ENCODE assay signal across 16 cellular contexts in genomic region chr3:1092061-1092460, GRCh38. TPM values are rescaled to one million over a fixed set of nuclear protein-coding genes. Genes with fewer than 3 reads are reported as not detected.
"Had no signal": no experiment of that assay in that cellular context is flagged by ENCODE, and none has a peak within 500 bp of the region (broad histone marks: within the 10 kb centered on the region; RNA-seq: fewer than 3 reads in every experiment).

No MANE protein-coding gene starts in this region.

- H3K4me3 ChIP-seq: cardiac muscle cell, coronary artery, heart left ventricle, psoas muscle, sigmoid colon, thoracic aorta, uterus had no signal

- H3K9me3 ChIP-seq: psoas muscle, sigmoid colon, thoracic aorta, uterus had no signal

- H3K27me3 Mint-ChIP-seq: activated CD8-positive, alpha-beta memory T cell treated with anti-CD3 and anti-CD28 coated beads, Interleukin-2, amount 10 ng/mL, durations not matched to agents 7 days and 5 days; activated naive CD8-positive, alpha-beta T cell; activated T-cell treated with anti-CD3 and anti-CD28 coated beads, Interleukin-2, amount 50 U/mL, for 24 hours; stimulated activated naive CD8-positive, alpha-beta T cell treated with anti-CD3 and anti-CD28 coated beads, Interleukin-15, amount 100 ng/mL, for 72 hours had no signal

- H3K27ac ChIP-seq: cardiac muscle cell, coronary artery, heart left ventricle, psoas muscle, sigmoid colon, thoracic aorta, uterus had no signal

- ATAC-seq: activated CD8-positive, alpha-beta memory T cell treated with anti-CD3 and anti-CD28 coated beads, Interleukin-2, amount 10 ng/mL, durations not matched to agents 7 days and 5 days; heart left ventricle; psoas muscle; stimulated activated naive CD8-positive, alpha-beta T cell treated with anti-CD3 and anti-CD28 coated beads, Interleukin-15, amount 100 ng/mL, for 72 hours had no signal

- H3K36me3 Mint-ChIP-seq: activated CD8-positive, alpha-beta memory T cell treated with anti-CD3 and anti-CD28 coated beads, Interleukin-2, amount 10 ng/mL, durations not matched to agents 7 days and 5 days; activated naive CD8-positive, alpha-beta T cell had no signal

- H3K9me3 Mint-ChIP-seq: activated T-cell treated with anti-CD3 and anti-CD28 coated beads, Interleukin-2, amount 50 U/mL, for 24 hours had no signal

- H3K27me3 ChIP-seq: cardiac muscle cell, sigmoid colon, uterus had no signal

- H3K27ac Mint-ChIP-seq: activated CD8-positive, alpha-beta memory T cell treated with anti-CD3 and anti-CD28 coated beads, Interleukin-2, amount 10 ng/mL, durations not matched to agents 7 days and 5 days; activated naive CD8-positive, alpha-beta T cell; activated T-cell treated with anti-CD3 and anti-CD28 coated beads, Interleukin-2, amount 50 U/mL, for 24 hours; stimulated activated naive CD8-positive, alpha-beta T cell treated with anti-CD3 and anti-CD28 coated beads, Interleukin-15, amount 100 ng/mL, for 72 hours had no signal

- H3K4me3 Mint-ChIP-seq: activated CD8-positive, alpha-beta memory T cell treated with anti-CD3 and anti-CD28 coated beads, Interleukin-2, amount 10 ng/mL, durations not matched to agents 7 days and 5 days; activated naive CD8-positive, alpha-beta T cell; activated T-cell treated with anti-CD3 and anti-CD28 coated beads, Interleukin-2, amount 50 U/mL, for 24 hours; stimulated activated naive CD8-positive, alpha-beta T cell treated with anti-CD3 and anti-CD28 coated beads, Interleukin-15, amount 100 ng/mL, for 72 hours had no signal

- DNase-seq: activated CD4-positive, alpha-beta T cell treated with anti-CD3 and anti-CD28 coated beads, Interleukin-2, amount 50 U/mL, for 4 hours; activated CD4-positive, CD25-positive, alpha-beta regulatory T cell treated with anti-CD3 and anti-CD28 coated beads, Interleukin-2, amount 50 U/mL, for 72 hours; activated CD8-positive, alpha-beta memory T cell treated with anti-CD3 and anti-CD28 coated beads, Interleukin-2, amount 10 ng/mL, durations not matched to agents 7 days and 5 days; activated effector memory CD4-positive, alpha-beta T cell treated with anti-CD3 and anti-CD28 coated beads, Interleukin-2, amount 50 U/mL, for 16 hours; activated T-cell treated with anti-CD3 and anti-CD28 coated beads, Interleukin-2, amount 50 U/mL, for 24 hours; effector CD4-positive, alpha-beta T cell; heart left ventricle; psoas muscle; sigmoid colon; stimulated activated CD4-positive, alpha-beta T cell treated with anti-CD3 and anti-CD28 coated beads, Interleukin-4, amount 100 ng/mL, for 24 hours; stimulated activated naive CD8-positive, alpha-beta T cell treated with anti-CD3 and anti-CD28 coated beads, Interleukin-15, amount 100 ng/mL, for 72 hours; uterus had no signal

- H3K4me1 ChIP-seq: heart left ventricle, psoas muscle, uterus had no signal

- H3K36me3 ChIP-seq: cardiac muscle cell, heart left ventricle, sigmoid colon, thoracic aorta, uterus had no signal

- H3K4me1 Mint-ChIP-seq: activated CD8-positive, alpha-beta memory T cell treated with anti-CD3 and anti-CD28 coated beads, Interleukin-2, amount 10 ng/mL, durations not matched to agents 7 days and 5 days; stimulated activated naive CD8-positive, alpha-beta T cell treated with anti-CD3 and anti-CD28 coated beads, Interleukin-15, amount 100 ng/mL, for 72 hours had no signal

RNA-seq across cellular contexts. Expression of gene CNTN6, which starts 0.8 kb away (rescaled TPM):
- total RNA-seq: activated CD8-positive, alpha-beta memory T cell treated with anti-CD3 and anti-CD28 coated beads, Interleukin-2, amount 10 ng/mL, durations not matched to agents 7 days and 5 days; heart left ventricle; thoracic aorta had no signal
